24 cellular contexts compared by ENCODE assay signal in the genomic region with DNA sequence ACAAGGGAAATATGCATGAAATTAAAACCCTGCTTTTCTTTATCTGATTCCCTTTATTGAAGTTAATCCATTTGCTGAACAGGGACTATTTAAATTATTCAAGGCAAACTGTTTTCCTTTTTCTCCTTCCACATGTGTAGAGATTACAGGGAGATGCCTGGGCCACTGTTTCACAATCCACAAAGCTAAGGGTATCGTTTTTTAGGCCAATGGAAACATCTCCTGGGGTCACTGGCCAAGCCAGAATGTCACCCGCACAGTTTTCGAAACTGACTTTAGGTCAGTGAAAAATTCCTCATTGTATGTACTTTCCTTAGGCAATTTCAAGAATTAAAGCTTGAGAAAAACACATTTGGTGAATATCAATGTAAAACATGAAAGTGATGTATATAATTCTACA.
"Had no signal": no experiment of that assay in that cellular context is flagged by ENCODE, and none has a peak within 500 bp of the region (broad histone marks: within the 10 kb centered on the region; RNA-seq: fewer than 3 reads in every experiment).

No MANE protein-coding gene starts in this region.

- H3K36me3 ChIP-seq: gastroesophageal sphincter, lower lobe of right lung had no signal

- H3K4me1 ChIP-seq: esophagus squamous epithelium, foreskin keratinocyte, gastroesophageal sphincter, heart left ventricle, left ventricle myocardium inferior, lower lobe of right lung had no signal

- H3K27ac Mint-ChIP-seq: immature natural killer cell had no signal

- H3K9me3 ChIP-seq: esophagus squamous epithelium, gastroesophageal sphincter, left ventricle myocardium inferior, lower lobe of right lung had no signal

- H3K27ac ChIP-seq: coronary artery, dorsolateral prefrontal cortex, epithelial cell of prostate, esophagus squamous epithelium, foreskin keratinocyte, gastroesophageal sphincter, heart left ventricle, hepatocyte, left ventricle myocardium inferior, lower lobe of right lung had no signal

- H3K27me3 ChIP-seq: dorsolateral prefrontal cortex, esophagus squamous epithelium, foreskin keratinocyte, gastroesophageal sphincter, heart left ventricle, hepatocyte had no signal

- H3K4me3 ChIP-seq: coronary artery, dorsolateral prefrontal cortex, esophagus squamous epithelium, gastroesophageal sphincter, heart left ventricle, hepatocyte, left ventricle myocardium inferior, lower lobe of right lung had no signal

- H3K4me3 Mint-ChIP-seq: immature natural killer cell had no signal

- DNase-seq: dermis blood vessel endothelial cell; dorsolateral prefrontal cortex; effector CD4-positive, alpha-beta T cell; effector memory CD4-positive, alpha-beta T cell; erythroblast; esophagus squamous epithelium; foreskin keratinocyte; heart left ventricle; hypothalamus; immature natural killer cell; islet precursor cell; kidney; kidney glomerular epithelial cell; left colon; left ventricle myocardium inferior; lower lobe of right lung; mesenchymal stem cell; midbrain had no signal

- ATAC-seq: esophagus mucosa, foreskin keratinocyte, gastroesophageal sphincter, heart left ventricle, left lobe of liver, lower lobe of right lung had no signal
